Comparison of ENCODE assay signal across 8 cellular contexts in genomic region chr20:25860531-25861150, GRCh38.
DNase-seq lines count a peak whose midpoint lies in the region; ATAC-seq and TF ChIP-seq lines count a peak whose summit lies in the region.

No MANE protein-coding gene starts in this region.

- peak overlapping the region; percentile 65 for H3K4me3 ChIP-seq in BLaER1

- peak; percentile 7 for DNase-seq in EH (ENCODE audit: low read depth)
- DNase-seq in activated naive CD8-positive, alpha-beta T cell treated with anti-CD3 and anti-CD28 coated beads for 36 hours = no peak
- DNase-seq in natural killer cell = no peak
- DNase-seq in T1000 (lab: John Stamatoyannopoulos, UW) = no peak
- DNase-seq in UCSD-AML1 (lab: John Stamatoyannopoulos, UW; ENCODE audit: unreplicated experiment) = no peak

- H3K27ac ChIP-seq in BLaER1 = no peak overlapping the region

- no peak for TF ChIP-seq CTCF in natural killer cell (IDR thresholded peaks at IDR 0.05)

- H3K9me3 Mint-ChIP-seq in activated naive CD8-positive, alpha-beta T cell treated with anti-CD3 and anti-CD28 coated beads for 36 hours = no peaks in the 10 kb centered on the region
- no peaks in the 10 kb centered on the region for H3K9me3 Mint-ChIP-seq in natural killer cell

- no peak overlapping the region for H3K9ac ChIP-seq in BLaER1

- H3K36me3 ChIP-seq in BLaER1 = no peaks in the 10 kb centered on the region

- peak overlapping the region; percentile 95 for H3K4me2 ChIP-seq in BLaER1

- peaks cover 46% of the 10 kb centered on the region for H4K20me1 ChIP-seq in BLaER1

- H3K4me1 Mint-ChIP-seq in activated naive CD8-positive, alpha-beta T cell treated with anti-CD3 and anti-CD28 coated beads for 36 hours = peaks cover 31% of the 10 kb centered on the region
- peaks cover 54 to 78% of the 10 kb centered on the region in 2 donors for H3K4me1 Mint-ChIP-seq in natural killer cell

- ATAC-seq in natural killer cell = no peak
- ATAC-seq in GM19324 (IDR thresholded peaks at IDR 0.05; ENCODE audit: low FRiP score, unreplicated experiment) = no peak
- ATAC-seq in HG03571 (IDR thresholded peaks at IDR 0.05; ENCODE audit: unreplicated experiment) = no peak

- intact Hi-C loops in natural killer cell (cut with micrococcal nuclease) = no loop called here

- no peak overlapping the region for H3K27ac Mint-ChIP-seq in activated naive CD8-positive, alpha-beta T cell treated with anti-CD3 and anti-CD28 coated beads for 36 hours
- H3K27ac Mint-ChIP-seq in natural killer cell = peak overlapping the region; percentile 35 to 85

- H3K27me3 ChIP-seq in BLaER1 = peaks cover 81% of the 10 kb centered on the region

- H3K9me3 ChIP-seq in BLaER1 = no peaks in the 10 kb centered on the region

- H3K4me1 ChIP-seq in BLaER1 = peaks cover 73% of the 10 kb centered on the region

- peak overlapping the region; percentile 50 for H3K4me3 Mint-ChIP-seq in activated naive CD8-positive, alpha-beta T cell treated with anti-CD3 and anti-CD28 coated beads for 36 hours
- H3K4me3 Mint-ChIP-seq in natural killer cell = peak overlapping the region; percentile 85

- no peaks in the 10 kb centered on the region for H3K36me3 Mint-ChIP-seq in activated naive CD8-positive, alpha-beta T cell treated with anti-CD3 and anti-CD28 coated beads for 36 hours
- H3K36me3 Mint-ChIP-seq in natural killer cell = no peaks in the 10 kb centered on the region

- peaks cover 97% of the 10 kb centered on the region for H3K27me3 Mint-ChIP-seq in activated naive CD8-positive, alpha-beta T cell treated with anti-CD3 and anti-CD28 coated beads for 36 hours
- peaks cover 49 to 62% of the 10 kb centered on the region in 2 donors for H3K27me3 Mint-ChIP-seq in natural killer cell (ENCODE audit: low read depth in 2 of 2)
